19 cellular contexts compared by ENCODE assay signal in genomic region chr11:132601863-132602262, GRCh38.
DNase-seq lines count a peak whose midpoint lies in the region; ATAC-seq, FAIRE-seq and TF ChIP-seq lines count a peak whose summit lies in the region.
"Had no signal": no experiment of that assay in that cellular context is flagged by ENCODE, and none has a peak within 500 bp of the region (broad histone marks: within the 10 kb centered on the region; RNA-seq: fewer than 3 reads in every experiment).

No MANE protein-coding gene starts in this region.

- no peaks in the 10 kb centered on the region for H3K27me3 ChIP-seq in SK-N-SH (ENCODE audit: insufficient read depth)
- H3K27me3 ChIP-seq in bronchial epithelial cell (ENCODE audit: control insufficient read depth, insufficient read depth, low read length): no peaks in the 10 kb centered on the region
- H3K27me3 ChIP-seq in heart left ventricle: no peaks in the 10 kb centered on the region

- H3K4me3 Mint-ChIP-seq in nephron: no peak overlapping the region
- H3K4me3 Mint-ChIP-seq: CD4-positive, alpha-beta memory T cell had no signal

- TF ChIP-seq RAD21 in SK-N-SH (IDR thresholded peaks at IDR 0.05; ENCODE audit: low read length): no peak

- no peak for FAIRE-seq in bronchial epithelial cell (lab: Jason Lieb, UNC)
- FAIRE-seq: GM12892, HepG2 had no signal

- no peaks in the 10 kb centered on the region for H3K79me2 ChIP-seq in SK-N-SH (ENCODE audit: insufficient read depth)

- H3K27me3 Mint-ChIP-seq in nephron (ENCODE audit: low read depth): peaks cover 8% of the 10 kb centered on the region

- CTCF ChIA-PET in SK-N-SH (lab: Yijun Ruan, JAX): interaction anchor here (0.9 kb wide), 1 partner anchor 463 kb away, joined by 3 read pairs; no protein-coding TSS in a partner anchor

- H3K36me3 ChIP-seq in SK-N-SH (replicated peaks in 1 of 2; ENCODE audit: control insufficient read depth in 1 of 2, insufficient read depth in 2 of 2, low read length in 1 of 2): no peaks in the 10 kb centered on the region
- H3K36me3 ChIP-seq in bronchial epithelial cell (ENCODE audit: control insufficient read depth, insufficient read depth, low read length): no peaks in the 10 kb centered on the region
- H3K36me3 ChIP-seq in heart left ventricle: no peaks in the 10 kb centered on the region

- no peak overlapping the region for H3K4me2 ChIP-seq in SK-N-SH
- H3K4me2 ChIP-seq: KMS-11, PC-9 had no signal

- no peak for TF ChIP-seq CTCF in SK-N-SH (IDR thresholded peaks at IDR 0.05)
- no peak for TF ChIP-seq CTCF in bronchial epithelial cell (IDR thresholded peaks at IDR 0.05; ENCODE audit: insufficient read depth, low read length, severe bottlenecking)
- TF ChIP-seq CTCF in nephron (IDR thresholded peaks at IDR 0.05; ENCODE audit: unreplicated experiment in 3 of 3): no peak
- TF ChIP-seq CTCF in heart left ventricle (IDR thresholded peaks at IDR 0.05): no peak

- no peaks in the 10 kb centered on the region for H3K36me3 Mint-ChIP-seq in nephron (ENCODE audit: low read depth)
- H3K36me3 Mint-ChIP-seq: CD4-positive, alpha-beta memory T cell had no signal

- intact Hi-C loops in heart left ventricle (cut with DNase I): no loop called here
- intact Hi-C loops in cardiac septum (cut with DNase I): no loop called here

- H3K9me2 ChIP-seq in SK-N-SH: no peaks in the 10 kb centered on the region

- ATAC-seq in SK-N-SH treated with all-trans-retinoic acid at 6 μM for 48 hours: no peak
- no peak for ATAC-seq in heart left ventricle
- ATAC-seq: HepG2, Right ventricle myocardium inferior had no signal

- no peak for DNase-seq in SK-N-SH
- peak; percentile 30 for DNase-seq in bronchial epithelial cell (ENCODE audit: low read depth)
- DNase-seq in heart left ventricle: no peak
- DNase-seq in activated CD4-positive, alpha-beta T cell treated with anti-CD3 and anti-CD28 coated beads, Interleukin-2, amount 50 U/mL, for 1 hour: no peak
- DNase-seq in cardiac septum (ENCODE audit: low spot score): no peak
- DNase-seq in KG1 (lab: John Stamatoyannopoulos, UW): no peak
- DNase-seq: 8988T; CD4-positive, alpha-beta memory T cell; GF-D8; GOT3; NCI-H1436 treated with DMSO at 0.1 percent for 48 hours; NCI-H510A treated with DMSO at 0.1 percent for 48 hours; PC-9 had no signal

- WGBS in SK-N-SH (ENCODE audit: low lambda C conversion rate): 19% methylated on average over 2 of the region's 2 CpGs
- WGBS in heart left ventricle, 4 donors: 34 to 52% (median 43%) methylated on average over 2 of the region's 2 CpGs

- no peak for TF ChIP-seq POLR2A in heart left ventricle (IDR thresholded peaks at IDR 0.05)

- H4K20me1 ChIP-seq in SK-N-SH (ENCODE audit: insufficient read depth): no peaks in the 10 kb centered on the region

- 0 out of 2 replicates have a peak overlapping the region, but pooled peaks have one; percentile 45 for H2AFZ ChIP-seq in SK-N-SH (ENCODE audit: low read depth)
- H2AFZ ChIP-seq: PC-9 had no signal

- peaks cover 26% of the 10 kb centered on the region for H3K4me1 Mint-ChIP-seq in nephron
- H3K4me1 Mint-ChIP-seq: CD4-positive, alpha-beta memory T cell had no signal

- H3K4me1 ChIP-seq in SK-N-SH (ENCODE audit: control insufficient read depth in 1 of 2, insufficient read depth in 2 of 2, low read depth in 1 of 2, low read length in 1 of 2) (0 out of 4 replicates have a peak, but pooled peaks cover 0 to 4% of the 10 kb centered on the region in 2 experiments), heart left ventricle (no peaks in the 10 kb centered on the region)

- no peaks in the 10 kb centered on the region for H3K9me3 ChIP-seq in SK-N-SH
- H3K9me3 ChIP-seq in heart left ventricle: no peaks in the 10 kb centered on the region

- no peak for TF ChIP-seq EP300 in SK-N-SH (IDR thresholded peaks at IDR 0.05; ENCODE audit: borderline replicate concordance in 1 of 2, low read depth in 1 of 2, low read length in 1 of 2)

- POLR2A ChIA-PET in SK-N-SH (lab: Yijun Ruan, JAX): no interaction called here

- peak overlapping the region; percentile 30 to 77 (median 58) for H3K27ac Mint-ChIP-seq in nephron
- H3K27ac Mint-ChIP-seq: CD4-positive, alpha-beta memory T cell had no signal

- H3K27ac ChIP-seq in SK-N-SH (ENCODE audit: low read depth in 2 of 2, low read length in 1 of 2) (no peak overlapping the region), heart left ventricle (no peak overlapping the region)
- H3K27ac ChIP-seq: KMS-11, PC-9 had no signal

- H3K9ac ChIP-seq in SK-N-SH: no peak overlapping the region
- H3K9ac ChIP-seq: KMS-11 had no signal

- H3F3A ChIP-seq in SK-N-SH (replicated peaks; ENCODE audit: insufficient read depth): no peaks in the 10 kb centered on the region

- H3K9me3 Mint-ChIP-seq in nephron: no peaks in the 10 kb centered on the region

- H3K4me3 ChIP-seq in SK-N-SH (ENCODE audit: low read depth in 2 of 2, low read length in 1 of 2) (no peak overlapping the region), bronchial epithelial cell (ENCODE audit: low read depth, low read length) (no peak overlapping the region), heart left ventricle (no peak overlapping the region)
- H3K4me3 ChIP-seq: PC-9 had no signal

TF ChIP-seq in SK-N-SH, 30 proteins besides CTCF, POLR2A, EP300 and RAD21:
- TF ChIP-seq MXI1 (IDR thresholded peaks at IDR 0.05; ENCODE audit: low read depth, low read length) (no peak), NRF1 (IDR thresholded peaks at IDR 0.05; ENCODE audit: low read depth, low read length) (no peak), FOSL2 (IDR thresholded peaks at IDR 0.05; ENCODE audit: borderline replicate concordance, low read depth) (no peak), FOXM1 (IDR thresholded peaks at IDR 0.05; ENCODE audit: low read depth) (no peak), GABPA (IDR thresholded peaks at IDR 0.05; ENCODE audit: low read depth) (no peak), ELF1 (IDR thresholded peaks at IDR 0.05) (no peak)
- TF ChIP-seq, protein P1, sequence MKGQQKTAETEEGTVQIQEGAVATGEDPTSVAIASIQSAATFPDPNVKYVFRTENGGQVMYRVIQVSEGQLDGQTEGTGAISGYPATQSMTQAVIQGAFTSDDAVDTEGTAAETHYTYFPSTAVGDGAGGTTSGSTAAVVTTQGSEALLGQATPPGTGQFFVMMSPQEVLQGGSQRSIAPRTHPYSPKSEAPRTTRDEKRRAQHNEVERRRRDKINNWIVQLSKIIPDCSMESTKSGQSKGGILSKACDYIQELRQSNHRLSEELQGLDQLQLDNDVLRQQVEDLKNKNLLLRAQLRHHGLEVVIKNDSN (IDR thresholded peaks at IDR 0.05; ENCODE audit: borderline replicate concordance, low read depth): no peak

TF ChIP-seq in SK-N-SH treated with all-trans-retinoic acid at 6 μM for 48 hours, 23 proteins besides CTCF, POLR2A, EP300 and RAD21:
- TF ChIP-seq ZFP30 (CRISPR knock-in tag; IDR thresholded peaks at IDR 0.05) (no peak), ZNF565 (CRISPR knock-in tag; conservative IDR thresholded peaks at IDR 0.05; ENCODE audit: low read depth) (no peak), SNAI2 (CRISPR knock-in tag; IDR thresholded peaks at IDR 0.05) (no peak), ARNTL (CRISPR knock-in tag; IDR thresholded peaks at IDR 0.05; ENCODE audit: borderline replicate concordance, low read depth) (no peak), PATZ1 (CRISPR knock-in tag; IDR thresholded peaks at IDR 0.05; ENCODE audit: borderline replicate concordance) (no peak), ZNF70 (CRISPR knock-in tag; IDR thresholded peaks at IDR 0.05) (no peak), PPARA (CRISPR knock-in tag; IDR thresholded peaks at IDR 0.05; ENCODE audit: borderline replicate concordance) (no peak), ESRRG (CRISPR knock-in tag; IDR thresholded peaks at IDR 0.05) (no peak), OSR1 (CRISPR knock-in tag; IDR thresholded peaks at IDR 0.05) (no peak), GLIS3 (CRISPR knock-in tag; IDR thresholded peaks at IDR 0.05) (no peak), CSDC2 (CRISPR knock-in tag; IDR thresholded peaks at IDR 0.05) (no peak)
- TF ChIP-seq, protein P2, sequence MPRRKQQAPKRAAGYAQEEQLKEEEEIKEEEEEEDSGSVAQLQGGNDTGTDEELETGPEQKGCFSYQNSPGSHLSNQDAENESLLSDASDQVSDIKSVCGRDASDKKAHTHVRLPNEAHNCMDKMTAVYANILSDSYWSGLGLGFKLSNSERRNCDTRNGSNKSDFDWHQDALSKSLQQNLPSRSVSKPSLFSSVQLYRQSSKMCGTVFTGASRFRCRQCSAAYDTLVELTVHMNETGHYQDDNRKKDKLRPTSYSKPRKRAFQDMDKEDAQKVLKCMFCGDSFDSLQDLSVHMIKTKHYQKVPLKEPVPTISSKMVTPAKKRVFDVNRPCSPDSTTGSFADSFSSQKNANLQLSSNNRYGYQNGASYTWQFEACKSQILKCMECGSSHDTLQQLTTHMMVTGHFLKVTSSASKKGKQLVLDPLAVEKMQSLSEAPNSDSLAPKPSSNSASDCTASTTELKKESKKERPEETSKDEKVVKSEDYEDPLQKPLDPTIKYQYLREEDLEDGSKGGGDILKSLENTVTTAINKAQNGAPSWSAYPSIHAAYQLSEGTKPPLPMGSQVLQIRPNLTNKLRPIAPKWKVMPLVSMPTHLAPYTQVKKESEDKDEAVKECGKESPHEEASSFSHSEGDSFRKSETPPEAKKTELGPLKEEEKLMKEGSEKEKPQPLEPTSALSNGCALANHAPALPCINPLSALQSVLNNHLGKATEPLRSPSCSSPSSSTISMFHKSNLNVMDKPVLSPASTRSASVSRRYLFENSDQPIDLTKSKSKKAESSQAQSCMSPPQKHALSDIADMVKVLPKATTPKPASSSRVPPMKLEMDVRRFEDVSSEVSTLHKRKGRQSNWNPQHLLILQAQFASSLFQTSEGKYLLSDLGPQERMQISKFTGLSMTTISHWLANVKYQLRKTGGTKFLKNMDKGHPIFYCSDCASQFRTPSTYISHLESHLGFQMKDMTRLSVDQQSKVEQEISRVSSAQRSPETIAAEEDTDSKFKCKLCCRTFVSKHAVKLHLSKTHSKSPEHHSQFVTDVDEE (CRISPR knock-in tag; IDR thresholded peaks at IDR 0.05): no peak
